In the genomic region with DNA sequence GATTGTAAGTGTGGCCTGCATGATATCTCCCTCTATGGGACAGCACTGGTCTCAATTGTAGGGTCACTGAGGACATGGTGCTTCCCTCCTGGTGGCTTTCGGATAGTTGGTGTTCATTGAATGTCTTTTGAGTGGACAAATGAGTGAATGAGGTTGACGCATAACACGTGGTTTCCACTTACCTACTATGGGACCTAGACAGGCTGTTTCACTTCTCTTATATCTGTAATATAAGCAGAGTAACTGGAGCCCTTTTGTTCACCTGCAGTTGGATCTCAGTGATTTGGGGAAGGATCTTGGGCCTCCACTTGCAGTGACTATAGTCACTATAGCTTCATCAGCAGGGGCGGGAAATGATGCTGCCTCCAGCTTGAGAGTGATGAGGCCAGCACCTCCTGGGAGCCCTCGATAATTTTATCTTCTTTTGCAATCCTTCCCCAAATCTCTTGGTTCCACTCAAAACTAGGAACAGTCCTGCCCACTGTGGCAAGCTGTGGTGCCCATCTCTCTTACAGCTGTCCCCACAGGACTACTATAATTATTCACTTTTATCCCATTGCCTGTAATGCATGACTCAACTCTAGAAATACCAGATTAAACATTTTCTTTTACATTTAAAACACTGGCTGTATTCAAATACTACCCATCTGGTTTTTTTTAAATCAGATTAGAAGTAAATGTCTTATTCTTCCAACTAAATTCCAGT, we compare ENCODE assay signal across 10 cellular contexts.
A peak's percentile ranks its signal among the peaks of the same experiment; 100 is the strongest.
DNase-seq lines count a peak whose midpoint lies in the region; ATAC-seq, FAIRE-seq and TF ChIP-seq lines count a peak whose summit lies in the region.
"Had no signal": no experiment of that assay in that cellular context is flagged by ENCODE, and none has a peak within 500 bp of the region (broad histone marks: within the 10 kb centered on the region; RNA-seq: fewer than 3 reads in every experiment).

No MANE protein-coding gene starts in this region.

- no peak overlapping the region for H2AFZ ChIP-seq in K562 (ENCODE audit: low read depth, low read length)

- CTCF ChIA-PET in CD8-positive, alpha-beta memory T cell (lab: Charles Lee) = no interaction called here
- CTCF ChIA-PET in K562 (lab: Yijun Ruan, JAX; ENCODE audit: low intra/inter-chr PET ratio) = no interaction called here

- H3K9me3 Mint-ChIP-seq in CD8-positive, alpha-beta memory T cell = no peaks in the 10 kb centered on the region

- POLR2A ChIA-PET in CD8-positive, alpha-beta memory T cell (lab: Charles Lee) = no interaction called here
- POLR2A ChIA-PET in K562 (lab: Yijun Ruan, JAX) = interaction anchor here (1.2 kb wide), 1 partner anchor 14 kb away, joined by 3 read pairs; no protein-coding TSS in a partner anchor

- no peak for DNase-seq in CD8-positive, alpha-beta memory T cell
- DNase-seq in K562 (ENCODE audit: extremely low read depth in 1 of 4, low spot score in 3 of 4) = no peak
- DNase-seq in inferior parietal cortex (ENCODE audit: extremely low spot score) = no peak
- DNase-seq in DMS114 treated with DMSO at 0.1 percent for 48 hours (lab: John Stamatoyannopoulos, UW; ENCODE audit: unreplicated experiment) = no peak
- no peak for DNase-seq in NCI-H146 (lab: John Stamatoyannopoulos, UW)

- no peak for TF ChIP-seq CTCF in K562 (IDR thresholded peaks at IDR 0.05 in 2 of 3, conservative IDR thresholded peaks at IDR 0.05 in 1 of 3; ENCODE audit: insufficient read depth in 2 of 3, low read depth in 1 of 3, low read length in 3 of 3)

- intact Hi-C loops in K562 (cut with micrococcal nuclease) = no loop called here

- H3K9me3 ChIP-seq in CD8-positive, alpha-beta memory T cell (ENCODE audit: low read length) = no peaks in the 10 kb centered on the region
- no peaks in the 10 kb centered on the region for H3K9me3 ChIP-seq in K562 (replicated peaks; ENCODE audit: control insufficient read depth, insufficient read depth, low read depth, low read length)
- H3K9me3 ChIP-seq: SJSA1 had no signal

- no peaks in the 10 kb centered on the region; the same call in 2 of the 3 replicates for H3K79me2 ChIP-seq in K562 (ENCODE audit: control insufficient read depth, insufficient read depth, low read length)

- no peak for TF ChIP-seq POLR2A in K562 (conservative IDR thresholded peaks at IDR 0.05)

- H3K27me3 Mint-ChIP-seq in CD8-positive, alpha-beta memory T cell = no peaks in the 10 kb centered on the region

- TF ChIP-seq EP300 in K562 (IDR thresholded peaks at IDR 0.05; ENCODE audit: low read length) = no peak

- no peaks in the 10 kb centered on the region for H3K27me3 ChIP-seq in CD8-positive, alpha-beta memory T cell (ENCODE audit: insufficient read depth, low read length, poor library complexity, severe bottlenecking)
- H3K27me3 ChIP-seq in K562 (ENCODE audit: control insufficient read depth in 2 of 2, insufficient read depth in 2 of 2, low read length in 2 of 2) = no peaks in the 10 kb centered on the region
- H3K27me3 ChIP-seq: SJSA1 had no signal

- H3K4me3 Mint-ChIP-seq in CD8-positive, alpha-beta memory T cell = no peak overlapping the region

- peaks cover 7% of the 10 kb centered on the region for H3K9me1 ChIP-seq in K562 (ENCODE audit: control insufficient read depth, insufficient read depth, low read length)

- FAIRE-seq in K562 (lab: Jason Lieb, UNC) = no peak
- FAIRE-seq: bronchial epithelial cell had no signal

- peaks cover 0 to 26% (median 4%) of the 10 kb centered on the region in 3 donors for H3K36me3 Mint-ChIP-seq in CD8-positive, alpha-beta memory T cell

- H3K4me1 Mint-ChIP-seq in CD8-positive, alpha-beta memory T cell = peaks cover 59 to 90% (median 81%) of the 10 kb centered on the region in 3 donors

- TF ChIP-seq RAD21 in K562 (CRISPR knock-in tag; conservative IDR thresholded peaks at IDR 0.05 in 1 of 2, IDR thresholded peaks at IDR 0.05 in 1 of 2) = no peak

- no peak overlapping the region for H3K4me3 ChIP-seq in CD8-positive, alpha-beta memory T cell (ENCODE audit: low read length)
- no peak overlapping the region for H3K4me3 ChIP-seq in K562
- H3K4me3 ChIP-seq: SJSA1 had no signal

- peaks cover 13% of the 10 kb centered on the region for H4K20me1 ChIP-seq in K562 (replicated peaks; ENCODE audit: control insufficient read depth, insufficient read depth, low read length)

- peak overlapping the region in 7 of 8 donors; percentile 5 to 85 (median 66) for H3K27ac Mint-ChIP-seq in CD8-positive, alpha-beta memory T cell

- no TSS peak for BruUV-seq in K562 (replicated peaks; lab: Mats Ljungman, UMichigan)

- WGBS in K562 (ENCODE audit: insufficient coverage, low coverage, missing lambda C conversion rate) = 71% methylated on average over 5 of the region's 5 CpGs

- no peak overlapping the region for H3K4me2 ChIP-seq in K562 (ENCODE audit: insufficient read depth, low read length)

- in situ Hi-C loops in K562 (cut with MboI) = no loop called here

- H3K9ac ChIP-seq in K562 (ENCODE audit: insufficient read depth in 1 of 2, low read depth in 2 of 2, low read length in 2 of 2) = no peak overlapping the region

- no peaks in the 10 kb centered on the region for H3K36me3 ChIP-seq in CD8-positive, alpha-beta memory T cell (ENCODE audit: insufficient read depth, low read length)
- H3K36me3 ChIP-seq in K562 (ENCODE audit: control insufficient read depth, insufficient read depth, low read length) = 0 out of 3 replicates have a peak, but pooled peaks cover 7% of the 10 kb centered on the region
- H3K36me3 ChIP-seq: SJSA1 had no signal

- no peak overlapping the region for H3K27ac ChIP-seq in CD8-positive, alpha-beta memory T cell (ENCODE audit: low read depth, low read length)
- no peak overlapping the region for H3K27ac ChIP-seq in K562 (ENCODE audit: extremely low read depth, low read depth, low read length)
- H3K27ac ChIP-seq: SJSA1 had no signal

- peaks cover 15% of the 10 kb centered on the region for H3K4me1 ChIP-seq in CD8-positive, alpha-beta memory T cell (ENCODE audit: insufficient read depth, low read length)
- H3K4me1 ChIP-seq in K562 (replicated peaks in 1 of 2; ENCODE audit: control insufficient read depth in 2 of 2, insufficient read depth in 2 of 2, low read length in 2 of 2) = peaks cover 0 to 4% of the 10 kb centered on the region in 2 experiments; a peak in 1 of 5 replicates

- peak; percentile 85 for ATAC-seq in GM19043 (IDR thresholded peaks at IDR 0.05; ENCODE audit: low read depth, unreplicated experiment)
- peak; percentile 73 for ATAC-seq in HG03066 (IDR thresholded peaks at IDR 0.05; ENCODE audit: low read depth, unreplicated experiment)
- ATAC-seq in K562 = no peak
- no peak for ATAC-seq in HG03095 (IDR thresholded peaks at IDR 0.05; ENCODE audit: unreplicated experiment)

TF ChIP-seq in K562, 482 proteins besides CTCF, POLR2A, EP300 and RAD21:
- TF ChIP-seq CBFA2T3 (IDR thresholded peaks at IDR 0.05) (0 out of 2 replicates have a peak, but pooled peaks have one; percentile 8), HIVEP1 (CRISPR knock-in tag; IDR thresholded peaks at IDR 0.05) (no peak)

Comparison
In these comparisons a context has a peak if more than half of its experiments do, and no peak if none do; other contexts are left out.
1. ATAC-seq: peak in GM19043 (single experiment) and HG03066 (single experiment); none in K562 (single experiment) and HG03095 (single experiment).